ENCODE assay signal across 26 cellular contexts in the genomic region with DNA sequence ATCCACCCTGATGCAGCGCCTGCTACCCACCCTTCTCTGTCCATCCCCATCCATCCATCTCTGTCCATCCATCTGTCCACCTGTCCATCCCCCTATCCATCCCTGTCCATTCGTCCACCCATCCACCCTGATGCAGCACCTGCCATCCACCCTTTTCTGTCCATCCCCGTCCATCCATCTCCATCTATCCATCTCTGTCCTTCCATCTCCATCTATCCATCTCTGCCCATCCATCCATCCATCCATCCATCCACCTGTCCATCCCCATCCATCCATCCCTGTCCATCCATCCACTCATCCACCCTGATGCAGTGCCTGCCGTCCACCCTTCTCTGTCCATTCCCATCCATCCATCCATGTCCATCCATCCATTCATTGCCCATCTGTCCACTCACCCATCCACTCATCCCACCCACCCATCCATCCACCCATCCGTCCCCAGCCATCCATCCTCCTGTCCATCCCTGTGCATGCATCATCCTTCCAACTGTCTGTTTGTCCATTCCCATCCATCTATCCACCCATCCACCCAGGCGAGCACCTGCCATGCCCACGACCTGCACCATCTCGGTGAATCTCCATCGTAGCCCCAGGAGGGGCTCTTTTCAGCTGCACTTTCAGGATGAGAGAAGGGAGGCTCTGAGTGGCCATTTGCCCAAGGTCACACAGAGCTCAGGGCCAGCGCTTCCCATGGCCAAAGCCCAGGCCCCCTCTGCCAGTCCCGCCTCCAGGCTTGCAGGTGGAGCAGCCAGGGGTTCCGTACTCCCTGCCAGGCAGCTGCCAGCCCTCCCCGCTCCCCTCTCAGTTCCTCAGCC.
A peak's percentile ranks its signal among the peaks of the same experiment; 100 is the strongest.
DNase-seq lines count a peak whose midpoint lies in the region; ATAC-seq, FAIRE-seq and TF ChIP-seq lines count a peak whose summit lies in the region.
"Had no signal": no experiment of that assay in that cellular context is flagged by ENCODE, and none has a peak within 500 bp of the region (broad histone marks: within the 10 kb centered on the region; RNA-seq: fewer than 3 reads in every experiment).

No MANE protein-coding gene starts in this region.

- TF ChIP-seq EP300 in K562 (IDR thresholded peaks at IDR 0.05; ENCODE audit: low read length): no peak

- BruUV-seq in K562 (replicated peaks; lab: Mats Ljungman, UMichigan): no TSS peak

- no peak overlapping the region for H3K4me2 ChIP-seq in K562 (ENCODE audit: insufficient read depth, low read length)

- DNase-seq in H7: peak; percentile 31
- no peak for DNase-seq in K562 (ENCODE audit: extremely low read depth in 1 of 4, low spot score in 3 of 4)
- peak in 2 of 3 donors; percentile 11 to 39 for DNase-seq in mucosa of descending colon
- DNase-seq in SHP77 (lab: John Stamatoyannopoulos, UW): no peak
- no peak for DNase-seq in NCI-H187 treated with DMSO at 0.1 percent for 48 hours (lab: John Stamatoyannopoulos, UW)
- no peak for DNase-seq in cortex of kidney (lab: John Stamatoyannopoulos, UW)
- DNase-seq: activated gamma-delta T cell; activated naive CD8-positive, alpha-beta T cell treated with anti-CD3 and anti-CD28 coated beads, Interleukin-2, amount 10 ng/mL, durations not matched to agents 7 days and 5 days; activated T-cell treated with anti-CD3 and anti-CD28 coated beads, Interleukin-2, amount 50 U/mL, for 4 hours; Caco-2; DMS79; effector memory CD4-positive, alpha-beta T cell; erythroblast; midbrain; natural killer cell; NCI-H1417 treated with DMSO at 0.1 percent for 48 hours; NCI-H2081; small intestine; tibial artery had no signal

- peaks cover 13% of the 10 kb centered on the region for H4K20me1 ChIP-seq in K562 (replicated peaks; ENCODE audit: control insufficient read depth, insufficient read depth, low read length)

- no peaks in the 10 kb centered on the region for H3K27me3 Mint-ChIP-seq in stimulated activated memory B cell treated with anti-CD40 and anti-IgM and Interleukin-4, amounts not matched to agents 10 μg/mL and 1 μg/mL and 100 μg/mL, for 72 hours
- H3K27me3 Mint-ChIP-seq: activated naive CD8-positive, alpha-beta T cell treated with anti-CD3 and anti-CD28 coated beads, Interleukin-2, amount 10 ng/mL, durations not matched to agents 7 days and 5 days had no signal

- CTCF ChIA-PET in K562 (lab: Yijun Ruan, JAX; ENCODE audit: low intra/inter-chr PET ratio): no interaction called here

- H3K9me1 ChIP-seq in K562 (ENCODE audit: control insufficient read depth, insufficient read depth, low read length): no peaks in the 10 kb centered on the region

- no peak for FAIRE-seq in K562 (lab: Jason Lieb, UNC)
- FAIRE-seq: G401.6, islet of Langerhans, small intestine had no signal

- no peak overlapping the region for H2AFZ ChIP-seq in K562 (ENCODE audit: low read depth, low read length)

- no peaks in the 10 kb centered on the region for H3K36me3 ChIP-seq in H7 (replicated peaks; ENCODE audit: control insufficient read depth, insufficient read depth, low read length)
- H3K36me3 ChIP-seq in K562 (ENCODE audit: control insufficient read depth, insufficient read depth, low read length): no peaks in the 10 kb centered on the region
- no peaks in the 10 kb centered on the region for H3K36me3 ChIP-seq in mucosa of descending colon (ENCODE audit: low read depth)
- H3K36me3 ChIP-seq: cardiac muscle cell, tibial artery had no signal

- H3K27me3 ChIP-seq in H7 (ENCODE audit: control insufficient read depth, insufficient read depth, low read length) (no peaks in the 10 kb centered on the region), K562 (ENCODE audit: control insufficient read depth in 2 of 2, insufficient read depth in 2 of 2, low read length in 2 of 2) (no peaks in the 10 kb centered on the region)
- H3K27me3 ChIP-seq: cardiac muscle cell, tibial artery had no signal

- TF ChIP-seq CTCF in K562 (IDR thresholded peaks at IDR 0.05 in 2 of 3, conservative IDR thresholded peaks at IDR 0.05 in 1 of 3; ENCODE audit: insufficient read depth in 2 of 3, low read depth in 1 of 3, low read length in 3 of 3) (no peak), mucosa of descending colon (IDR thresholded peaks at IDR 0.05) (no peak)

- H3K4me3 ChIP-seq in H7 (ENCODE audit: insufficient read depth, low read depth, low read length) (no peak overlapping the region), K562 (no peak overlapping the region), mucosa of descending colon (no peak overlapping the region)
- H3K4me3 ChIP-seq: cardiac muscle cell, coronary artery, tibial artery had no signal

- H3K4me1 ChIP-seq in K562 (replicated peaks in 1 of 2; ENCODE audit: control insufficient read depth in 2 of 2, insufficient read depth in 2 of 2, low read length in 2 of 2): peaks cover 6 to 28% of the 10 kb centered on the region in 2 experiments; a peak in 4 of 5 replicates
- no peaks in the 10 kb centered on the region for H3K4me1 ChIP-seq in mucosa of descending colon (ENCODE audit: low read depth)
- H3K4me1 ChIP-seq: tibial artery had no signal

- no peaks in the 10 kb centered on the region for H3K9me3 ChIP-seq in K562 (replicated peaks; ENCODE audit: control insufficient read depth, insufficient read depth, low read depth, low read length)
- H3K9me3 ChIP-seq in mucosa of descending colon: no peaks in the 10 kb centered on the region
- H3K9me3 ChIP-seq: Caco-2, tibial artery had no signal

- 15% methylated on average over 12 of the region's 13 CpGs for WGBS in K562 (ENCODE audit: insufficient coverage, low coverage, missing lambda C conversion rate)

- peaks cover 75% of the 10 kb centered on the region for H3K4me1 Mint-ChIP-seq in stimulated activated memory B cell treated with anti-CD40 and anti-IgM and Interleukin-4, amounts not matched to agents 10 μg/mL and 1 μg/mL and 100 μg/mL, for 72 hours
- H3K4me1 Mint-ChIP-seq: activated naive CD8-positive, alpha-beta T cell treated with anti-CD3 and anti-CD28 coated beads, Interleukin-2, amount 10 ng/mL, durations not matched to agents 7 days and 5 days; WTC11 had no signal

- H3K9me3 Mint-ChIP-seq in stimulated activated memory B cell treated with anti-CD40 and anti-IgM and Interleukin-4, amounts not matched to agents 10 μg/mL and 1 μg/mL and 100 μg/mL, for 72 hours: peaks cover 6% of the 10 kb centered on the region
- H3K9me3 Mint-ChIP-seq: activated naive CD8-positive, alpha-beta T cell treated with anti-CD3 and anti-CD28 coated beads, Interleukin-2, amount 10 ng/mL, durations not matched to agents 7 days and 5 days; activated T-cell treated with anti-CD3 and anti-CD28 coated beads, Interleukin-2, amount 50 U/mL, for 4 hours; natural killer cell; WTC11 had no signal

- no peak overlapping the region for H3K27ac ChIP-seq in K562 (ENCODE audit: extremely low read depth, low read depth, low read length)
- H3K27ac ChIP-seq: C4-2B, cardiac muscle cell, coronary artery, tibial artery had no signal

- TF ChIP-seq POLR2A in K562 (conservative IDR thresholded peaks at IDR 0.05): no peak

- TF ChIP-seq RAD21 in K562 (CRISPR knock-in tag; conservative IDR thresholded peaks at IDR 0.05 in 1 of 2, IDR thresholded peaks at IDR 0.05 in 1 of 2): no peak

- POLR2A ChIA-PET in K562 (lab: Yijun Ruan, JAX): no interaction called here

- in situ Hi-C loops in K562 (cut with MboI): no loop called here

- no peak overlapping the region for H3K4me3 Mint-ChIP-seq in stimulated activated memory B cell treated with anti-CD40 and anti-IgM and Interleukin-4, amounts not matched to agents 10 μg/mL and 1 μg/mL and 100 μg/mL, for 72 hours
- H3K4me3 Mint-ChIP-seq: activated naive CD8-positive, alpha-beta T cell treated with anti-CD3 and anti-CD28 coated beads, Interleukin-2, amount 10 ng/mL, durations not matched to agents 7 days and 5 days; activated T-cell treated with anti-CD3 and anti-CD28 coated beads, Interleukin-2, amount 50 U/mL, for 4 hours; natural killer cell; WTC11 had no signal

- H3K36me3 Mint-ChIP-seq in stimulated activated memory B cell treated with anti-CD40 and anti-IgM and Interleukin-4, amounts not matched to agents 10 μg/mL and 1 μg/mL and 100 μg/mL, for 72 hours: peaks cover 10% of the 10 kb centered on the region
- H3K36me3 Mint-ChIP-seq: activated naive CD8-positive, alpha-beta T cell treated with anti-CD3 and anti-CD28 coated beads, Interleukin-2, amount 10 ng/mL, durations not matched to agents 7 days and 5 days; natural killer cell; WTC11 had no signal

- no peaks in the 10 kb centered on the region for H3K79me2 ChIP-seq in K562 (ENCODE audit: control insufficient read depth, insufficient read depth, low read length)

- H3K27ac Mint-ChIP-seq in stimulated activated memory B cell treated with anti-CD40 and anti-IgM and Interleukin-4, amounts not matched to agents 10 μg/mL and 1 μg/mL and 100 μg/mL, for 72 hours: peak overlapping the region; percentile 97
- H3K27ac Mint-ChIP-seq: activated naive CD8-positive, alpha-beta T cell treated with anti-CD3 and anti-CD28 coated beads, Interleukin-2, amount 10 ng/mL, durations not matched to agents 7 days and 5 days had no signal

- ATAC-seq in K562: no peak
- no peak for ATAC-seq in mucosa of descending colon
- no peak for ATAC-seq in stimulated activated memory B cell treated with anti-CD40 and anti-IgM and Interleukin-4, amounts not matched to agents 10 μg/mL and 1 μg/mL and 100 μg/mL, for 72 hours
- ATAC-seq: activated T-cell treated with anti-CD3 and anti-CD28 coated beads, Interleukin-2, amount 50 U/mL, for 4 hours; natural killer cell; WTC11 had no signal

- H3K9ac ChIP-seq in K562 (ENCODE audit: insufficient read depth in 1 of 2, low read depth in 2 of 2, low read length in 2 of 2): no peak overlapping the region

- intact Hi-C loops in K562 (cut with micrococcal nuclease) (no loop called here), mucosa of descending colon (cut with DNase I, micrococcal nuclease) (no loop called here)

TF ChIP-seq in K562, 482 proteins besides CTCF, POLR2A, EP300 and RAD21 (continues in another document):
- TF ChIP-seq, protein P1, sequence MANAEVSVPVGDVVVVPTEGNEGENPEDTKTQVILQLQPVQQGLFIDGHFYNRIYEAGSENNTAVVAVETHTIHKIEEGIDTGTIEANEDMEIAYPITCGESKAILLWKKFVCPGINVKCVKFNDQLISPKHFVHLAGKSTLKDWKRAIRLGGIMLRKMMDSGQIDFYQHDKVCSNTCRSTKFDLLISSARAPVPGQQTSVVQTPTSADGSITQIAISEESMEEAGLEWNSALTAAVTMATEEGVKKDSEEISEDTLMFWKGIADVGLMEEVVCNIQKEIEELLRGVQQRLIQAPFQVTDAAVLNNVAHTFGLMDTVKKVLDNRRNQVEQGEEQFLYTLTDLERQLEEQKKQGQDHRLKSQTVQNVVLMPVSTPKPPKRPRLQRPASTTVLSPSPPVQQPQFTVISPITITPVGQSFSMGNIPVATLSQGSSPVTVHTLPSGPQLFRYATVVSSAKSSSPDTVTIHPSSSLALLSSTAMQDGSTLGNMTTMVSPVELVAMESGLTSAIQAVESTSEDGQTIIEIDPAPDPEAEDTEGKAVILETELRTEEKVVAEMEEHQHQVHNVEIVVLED (CRISPR knock-in tag; IDR thresholded peaks at IDR 0.05): no peak

Comparison
In these comparisons a context has a peak if more than half of its experiments do, and no peak if none do; other contexts are left out.
1. DNase-seq: peak in H7 (single experiment) and mucosa of descending colon (2 of 3); none in K562 (0 of 4), SHP77 (0 of 2), NCI-H187 treated with DMSO at 0.1 percent for 48 hours (single experiment) and cortex of kidney (single experiment).